1 cellular context compared by ENCODE assay signal in the genomic region with DNA sequence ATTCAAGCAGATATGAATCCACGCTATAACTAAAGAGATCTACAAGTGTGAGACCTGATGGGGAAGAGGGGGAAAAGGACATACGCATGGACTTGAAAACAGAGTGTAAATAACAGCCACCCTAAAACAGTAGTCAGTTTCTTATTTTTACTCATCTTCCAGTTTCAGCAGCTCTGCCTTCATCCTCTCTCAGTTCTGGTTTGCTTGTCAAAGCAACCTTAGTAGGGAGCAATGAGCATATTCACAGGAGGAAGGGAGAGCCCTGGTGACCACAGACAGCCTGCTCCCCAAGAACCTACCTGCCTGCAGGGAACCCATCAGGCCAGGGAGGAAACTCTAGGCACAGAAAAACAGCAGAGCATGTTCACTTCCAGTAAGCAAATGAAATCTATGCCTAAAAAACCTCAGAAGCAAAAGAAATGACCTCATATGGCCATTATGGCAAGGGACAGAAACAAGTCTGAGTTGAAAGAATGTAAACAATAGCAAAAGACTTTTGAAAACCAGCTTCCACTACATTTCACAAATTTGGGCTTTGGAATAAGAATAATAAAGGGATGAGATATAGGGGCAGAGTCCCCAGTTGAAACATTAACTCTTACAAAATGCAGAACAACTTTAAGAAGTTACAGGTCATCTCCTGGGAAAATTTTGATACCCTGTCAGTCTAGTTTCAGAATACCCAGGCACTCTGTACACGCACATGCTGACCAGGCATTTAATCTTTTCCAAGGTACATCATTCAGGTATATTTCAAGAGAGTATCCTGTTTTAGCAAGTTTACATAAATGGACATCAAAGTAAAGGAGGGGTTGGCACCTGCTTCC.
TF ChIP-seq lines count a peak whose summit lies in the region.

No MANE protein-coding gene starts in this region.

TF ChIP-seq in IMR-90, 13 proteins besides CTCF, POLR2A, EP300 and RAD21:
- no peak for TF ChIP-seq MXI1 (IDR thresholded peaks at IDR 0.05; ENCODE audit: borderline replicate concordance, low read depth, low read length)
- TF ChIP-seq MAFK (IDR thresholded peaks at IDR 0.05; ENCODE audit: low read depth, low read length): peak; percentile 38
